Comparison of ENCODE assay signal across 8 cellular contexts in the genomic region with DNA sequence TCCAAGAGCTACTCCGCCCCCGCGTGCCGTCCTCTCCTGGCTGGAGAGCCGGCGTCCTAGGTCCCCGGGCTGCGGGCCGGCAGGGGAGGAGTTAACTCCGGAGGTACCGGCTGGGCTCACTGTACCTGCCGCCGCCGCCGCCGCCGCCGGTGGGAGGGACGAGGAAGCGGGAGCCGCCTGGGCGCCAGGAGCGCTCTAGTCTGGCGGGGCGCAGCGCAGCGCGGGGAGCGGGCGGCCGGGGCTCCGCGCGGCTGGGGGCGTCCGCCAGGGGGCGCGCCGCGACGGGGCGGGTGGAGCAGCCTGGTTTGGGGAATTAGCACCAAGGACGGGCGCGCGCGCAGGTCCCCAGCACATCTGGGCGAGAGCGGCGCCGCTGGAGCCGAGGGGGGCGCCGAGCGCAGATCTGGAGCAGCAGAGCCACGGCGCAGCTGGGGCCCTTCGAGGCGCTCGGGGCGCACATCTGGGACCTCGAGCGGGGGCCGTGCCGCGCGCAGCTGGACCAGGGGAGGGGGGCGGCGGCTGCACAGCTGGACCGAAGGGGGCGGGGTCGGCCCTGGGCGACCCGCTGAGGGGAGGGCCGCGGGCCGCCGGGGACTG. TPM values are rescaled to one million over a fixed set of nuclear protein-coding genes. Genes with fewer than 3 reads are reported as not detected.
DNase-seq lines count a peak whose midpoint lies in the region; ATAC-seq lines count a peak whose summit lies in the region.

A gene (plus strand): TSS at position 348 of the 597 bp plus-strand sequence. CDS start 349 bp downstream, outside the sequence.

- H3K4me1 ChIP-seq in subcutaneous abdominal adipose tissue (ENCODE audit: control insufficient read depth in 5 of 5, insufficient read depth in 5 of 5, low read length in 5 of 5), result peaks cover 0 to 31% (median 26%) of the 10 kb centered on the region in 5 donors

- H3K4me1 Mint-ChIP-seq in natural killer cell treated with Interleukin-12 subunit alpha and Interleukin-12 subunit beta and Interleukin-15 and Interleukin-18, amount 100 ng/mL, for 72 hours (ENCODE audit: low read depth in 2 of 2), result peaks cover 11 to 12% of the 10 kb centered on the region in 2 donors

- H3K27ac Mint-ChIP-seq in natural killer cell treated with Interleukin-12 subunit alpha and Interleukin-12 subunit beta and Interleukin-15 and Interleukin-18, amount 100 ng/mL, for 72 hours, result no peak within 1 kb of the TSS

- peaks cover 0 to 7% (median 3%) of the 10 kb centered on the region in 5 donors for H3K27me3 ChIP-seq in subcutaneous abdominal adipose tissue (ENCODE audit: control insufficient read depth in 5 of 5, insufficient read depth in 4 of 5, low read length in 5 of 5)

- ATAC-seq in esophagus mucosa (peak; percentile 71), GM18517 (IDR thresholded peaks at IDR 0.05; ENCODE audit: unreplicated experiment) (no peak)
- ATAC-seq in natural killer cell treated with Interleukin-12 subunit alpha and Interleukin-12 subunit beta and Interleukin-15 and Interleukin-18, amount 100 ng/mL, for 72 hours, result peak; percentile 71 to 75

- DNase-seq in NCI-H2107 (lab: John Stamatoyannopoulos, UW), result peak; percentile 39
- DNase-seq in NCI-H2107 treated with DMSO at 0.1 percent for 48 hours (lab: John Stamatoyannopoulos, UW; ENCODE audit: unreplicated experiment), result no peak
- DNase-seq in NCI-H510A treated with DMSO at 0.1 percent for 48 hours (lab: John Stamatoyannopoulos, UW), result peak; percentile 53
- peak; percentile 62 for DNase-seq in activated T-cell treated with anti-CD3 and anti-CD28 coated beads for 24 hours (ENCODE audit: low read depth)
- DNase-seq in natural killer cell treated with Interleukin-12 subunit alpha and Interleukin-12 subunit beta and Interleukin-15 and Interleukin-18, amount 100 ng/mL, for 72 hours (ENCODE audit: low spot score), result no peak

- H3K9me3 Mint-ChIP-seq in natural killer cell treated with Interleukin-12 subunit alpha and Interleukin-12 subunit beta and Interleukin-15 and Interleukin-18, amount 100 ng/mL, for 72 hours, result no peaks in the 10 kb centered on the region

- peak within 1 kb of the TSS in 4 of 5 donors; percentile 27 to 80 (median 56) for H3K9ac ChIP-seq in subcutaneous abdominal adipose tissue (ENCODE audit: low read length in 5 of 5)

- H3K9me3 ChIP-seq in subcutaneous abdominal adipose tissue (ENCODE audit: control insufficient read depth in 5 of 5, low read length in 5 of 5), result no peaks in the 10 kb centered on the region

- H3K4me3 ChIP-seq in subcutaneous abdominal adipose tissue (ENCODE audit: low read depth in 1 of 5, low read length in 5 of 5), result peak within 1 kb of the TSS; percentile 71 to 79 (median 74)

- peak within 1 kb of the TSS; percentile 23 for H3K27ac ChIP-seq in subcutaneous abdominal adipose tissue (ENCODE audit: low read depth, low read length)

- H3K27me3 Mint-ChIP-seq in natural killer cell treated with Interleukin-12 subunit alpha and Interleukin-12 subunit beta and Interleukin-15 and Interleukin-18, amount 100 ng/mL, for 72 hours, result peaks cover 43 to 45% of the 10 kb centered on the region in 2 donors

- peak within 1 kb of the TSS; percentile 58 for H3K4me3 Mint-ChIP-seq in natural killer cell treated with Interleukin-12 subunit alpha and Interleukin-12 subunit beta and Interleukin-15 and Interleukin-18, amount 100 ng/mL, for 72 hours

- H3K36me3 Mint-ChIP-seq in natural killer cell treated with Interleukin-12 subunit alpha and Interleukin-12 subunit beta and Interleukin-15 and Interleukin-18, amount 100 ng/mL, for 72 hours, result no peaks in the 10 kb centered on the region

- H3K36me3 ChIP-seq in subcutaneous abdominal adipose tissue (ENCODE audit: control insufficient read depth in 5 of 5, insufficient read depth in 5 of 5, low read length in 5 of 5), result peaks cover 0 to 4% (median 0%) of the 10 kb centered on the region in 5 donors

RNA-seq across cellular contexts. Expression of the gene that starts here (rescaled TPM):
- 0.16 TPM for total RNA-seq in esophagus mucosa
- total RNA-seq in natural killer cell treated with Interleukin-12 subunit alpha and Interleukin-12 subunit beta and Interleukin-15 and Interleukin-18, amount 100 ng/mL, for 72 hours, result not detected

Comparison
In these comparisons a context has a peak if more than half of its experiments do, and no peak if none do; other contexts are left out.
1. DNase-seq: peak in NCI-H2107 (single experiment), NCI-H510A treated with DMSO at 0.1 percent for 48 hours (single experiment) and activated T-cell treated with anti-CD3 and anti-CD28 coated beads for 24 hours (single experiment); none in NCI-H2107 treated with DMSO at 0.1 percent for 48 hours (single experiment) and natural killer cell treated with Interleukin-12 subunit alpha and Interleukin-12 subunit beta and Interleukin-15 and Interleukin-18, amount 100 ng/mL, for 72 hours (single experiment).
2. Peak in ATAC-seq in esophagus mucosa; RNA of the gene not detected or under 1 TPM.
3. Peak in ATAC-seq in natural killer cell treated with Interleukin-12 subunit alpha and Interleukin-12 subunit beta and Interleukin-15 and Interleukin-18, amount 100 ng/mL, for 72 hours; RNA of the gene not detected or under 1 TPM.